ENCODE assay signal across 8 cellular contexts in the genomic region with DNA sequence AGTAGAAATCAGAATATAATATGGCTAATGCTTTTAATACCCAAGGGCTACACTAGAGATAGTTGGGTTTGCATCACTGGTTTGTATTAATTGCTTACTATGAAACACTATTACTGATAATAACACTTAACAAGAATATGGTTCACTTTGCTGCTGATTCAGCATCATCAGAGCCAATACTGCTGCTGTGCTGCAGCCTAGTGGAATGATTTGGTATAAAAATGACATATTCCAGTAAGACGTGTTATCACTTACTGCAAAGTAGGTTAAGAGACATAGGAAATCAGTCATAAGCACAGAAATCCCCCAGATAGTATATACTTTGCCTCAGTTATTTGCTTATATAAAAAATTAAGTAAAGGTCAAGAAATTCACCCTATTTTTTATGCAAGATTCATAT. TPM values are rescaled to one million over a fixed set of nuclear protein-coding genes. Genes with fewer than 3 reads are reported as not detected.
DNase-seq lines count a peak whose midpoint lies in the region; ATAC-seq and TF ChIP-seq lines count a peak whose summit lies in the region.

No MANE protein-coding gene starts in this region.

- H3K9me3 ChIP-seq in Caco-2, result no peaks in the 10 kb centered on the region

- no peak overlapping the region for H3K4me3 Mint-ChIP-seq in Caco-2 (ENCODE audit: unreplicated experiment)
- no peak overlapping the region for H3K4me3 Mint-ChIP-seq in activated CD4-positive, alpha-beta T cell treated with anti-CD3 and anti-CD28 coated beads, Interleukin-2, amount 10 ng/mL, durations not matched to agents 7 days and 5 days

- DNase-seq in Caco-2 (peak in 1 of 2 experiments; percentile 25), SHP77 treated with DMSO at 0.1 percent for 48 hours (lab: John Stamatoyannopoulos, UW) (peak; percentile 91), iris pigment epithelial cell (ENCODE audit: low read depth) (peak; percentile 46), GOT3 (lab: John Stamatoyannopoulos, UW) (no peak), H7 (no peak)
- no peak for DNase-seq in activated CD4-positive, alpha-beta T cell treated with anti-CD3 and anti-CD28 coated beads, Interleukin-2, amount 10 ng/mL, durations not matched to agents 7 days and 5 days
- DNase-seq in NK-92 treated with Interleukin-12 subunit alpha and Interleukin-12 subunit beta, amount 100 ng/mL, for 24 hours (lab: John Stamatoyannopoulos, UW), result no peak

- H3K4me1 Mint-ChIP-seq in Caco-2 (ENCODE audit: low read depth, unreplicated experiment), result no peaks in the 10 kb centered on the region
- no peaks in the 10 kb centered on the region for H3K4me1 Mint-ChIP-seq in activated CD4-positive, alpha-beta T cell treated with anti-CD3 and anti-CD28 coated beads, Interleukin-2, amount 10 ng/mL, durations not matched to agents 7 days and 5 days

- BruUV-seq in Caco-2 (replicated peaks; lab: Mats Ljungman, UMichigan), result no TSS peak

- no peak overlapping the region for H3K27ac Mint-ChIP-seq in Caco-2 (ENCODE audit: unreplicated experiment)
- H3K27ac Mint-ChIP-seq in activated CD4-positive, alpha-beta T cell treated with anti-CD3 and anti-CD28 coated beads, Interleukin-2, amount 10 ng/mL, durations not matched to agents 7 days and 5 days, result no peak overlapping the region

- peak; percentile 42 to 47 for TF ChIP-seq CTCF in Caco-2 (IDR thresholded peaks at IDR 0.05; ENCODE audit: insufficient read depth in 1 of 2, low read depth in 1 of 2, low read length in 1 of 2, severe bottlenecking in 1 of 2, unreplicated experiment in 1 of 2)

- H3K36me3 ChIP-seq in Caco-2 (ENCODE audit: control insufficient read depth, insufficient read depth, low read length), result no peaks in the 10 kb centered on the region
- H3K36me3 ChIP-seq in H7 (replicated peaks; ENCODE audit: control insufficient read depth, insufficient read depth, low read length), result no peaks in the 10 kb centered on the region

- ATAC-seq in HG03432 (IDR thresholded peaks at IDR 0.05; ENCODE audit: unreplicated experiment), result peak; percentile 58

- no peaks in the 10 kb centered on the region for H3K27me3 ChIP-seq in Caco-2 (replicated peaks; ENCODE audit: control insufficient read depth, insufficient read depth, low read length)
- peaks cover 11% of the 10 kb centered on the region; the same call in 1 of the 2 replicates for H3K27me3 ChIP-seq in H7 (ENCODE audit: control insufficient read depth, insufficient read depth, low read length)

- H3K4me3 ChIP-seq in Caco-2 (ENCODE audit: low read depth, low read length) (no peak overlapping the region), H7 (ENCODE audit: insufficient read depth, low read depth, low read length) (no peak overlapping the region)

- POLR2A ChIA-PET in Caco-2 (lab: Charles Lee), result no interaction called here
- POLR2A ChIA-PET in activated CD4-positive, alpha-beta T cell treated with anti-CD3 and anti-CD28 coated beads, Interleukin-2, amount 10 ng/mL, durations not matched to agents 7 days and 5 days (lab: Charles Lee), result no interaction called here

- peaks cover 3% of the 10 kb centered on the region for H3K27me3 Mint-ChIP-seq in Caco-2 (ENCODE audit: insufficient read depth, unreplicated experiment)
- H3K27me3 Mint-ChIP-seq in activated CD4-positive, alpha-beta T cell treated with anti-CD3 and anti-CD28 coated beads, Interleukin-2, amount 10 ng/mL, durations not matched to agents 7 days and 5 days, result no peaks in the 10 kb centered on the region

- intact Hi-C loops in Caco-2 (cut with micrococcal nuclease; ENCODE audit: unreplicated experiment), result loop anchor here (1.0 to 2.0 kb wide), 3 partner anchors 9 to 409 kb away; no protein-coding TSS in a partner anchor

- H3K4me1 ChIP-seq in Caco-2, result no peaks in the 10 kb centered on the region

- no peaks in the 10 kb centered on the region for H3K36me3 Mint-ChIP-seq in Caco-2 (ENCODE audit: insufficient read depth, unreplicated experiment)
- no peaks in the 10 kb centered on the region for H3K36me3 Mint-ChIP-seq in activated CD4-positive, alpha-beta T cell treated with anti-CD3 and anti-CD28 coated beads, Interleukin-2, amount 10 ng/mL, durations not matched to agents 7 days and 5 days (ENCODE audit: low read depth)

- no peaks in the 10 kb centered on the region for H3K9me3 Mint-ChIP-seq in Caco-2 (ENCODE audit: unreplicated experiment)
- H3K9me3 Mint-ChIP-seq in activated CD4-positive, alpha-beta T cell treated with anti-CD3 and anti-CD28 coated beads, Interleukin-2, amount 10 ng/mL, durations not matched to agents 7 days and 5 days, result no peaks in the 10 kb centered on the region

- CTCF ChIA-PET in Caco-2 (lab: Charles Lee), result no interaction called here
- CTCF ChIA-PET in activated CD4-positive, alpha-beta T cell treated with anti-CD3 and anti-CD28 coated beads, Interleukin-2, amount 10 ng/mL, durations not matched to agents 7 days and 5 days (lab: Charles Lee), result no interaction called here

RNA-seq across cellular contexts. Expression of a gene that starts 2.8 kb away (rescaled TPM):
- not detected in 2 replicates for total RNA-seq in Caco-2 (2022)
- not detected for total RNA-seq in activated CD4-positive, alpha-beta T cell treated with anti-CD3 and anti-CD28 coated beads, Interleukin-2, amount 10 ng/mL, durations not matched to agents 7 days and 5 days
- total RNA-seq in H7 (2014; rRNA removed; shearing (Covaris generic)), result 0.33 and 0.55 TPM in 2 replicates

Comparison
In these comparisons a context has a peak if more than half of its experiments do, and no peak if none do; other contexts are left out.
1. DNase-seq: peak in SHP77 treated with DMSO at 0.1 percent for 48 hours (single experiment) and iris pigment epithelial cell (single experiment); none in GOT3 (single experiment), activated CD4-positive, alpha-beta T cell treated with anti-CD3 and anti-CD28 coated beads, Interleukin-2, amount 10 ng/mL, durations not matched to agents 7 days and 5 days (single experiment), NK-92 treated with Interleukin-12 subunit alpha and Interleukin-12 subunit beta, amount 100 ng/mL, for 24 hours (single experiment) and H7 (single experiment).